ENCODE assay signal across 2 cellular contexts in the genomic region with DNA sequence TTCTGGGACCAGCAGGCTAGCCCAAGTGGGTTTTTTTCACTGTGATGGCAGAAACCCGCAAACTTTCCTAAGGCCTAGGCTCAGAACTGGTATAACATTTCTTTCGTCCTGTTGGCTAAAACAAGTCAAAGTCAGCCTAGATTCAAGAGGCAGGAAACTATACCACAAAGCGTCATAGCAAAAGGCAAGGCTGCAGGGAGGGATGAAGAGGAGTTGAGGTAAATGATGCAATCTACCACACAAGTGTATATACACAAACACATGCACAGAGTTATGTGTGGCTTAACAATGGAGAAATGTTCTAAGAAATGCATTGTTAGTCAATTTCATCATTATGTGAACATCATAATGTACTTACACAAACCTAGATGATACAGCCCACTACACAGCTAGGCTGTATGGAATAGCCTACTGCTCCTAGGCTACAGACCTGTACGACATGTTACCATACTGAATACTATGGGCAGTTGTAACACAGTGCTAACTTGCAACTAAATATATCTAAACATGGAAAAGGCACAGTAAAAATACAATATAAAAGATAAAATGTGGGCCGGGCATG.
TF ChIP-seq lines count a peak whose summit lies in the region.

No MANE protein-coding gene starts in this region.

TF ChIP-seq in IMR-90, 13 proteins besides CTCF, POLR2A, EP300 and RAD21:
- no peak for TF ChIP-seq RFX5 (IDR thresholded peaks at IDR 0.05; ENCODE audit: low read depth, low read length)
- TF ChIP-seq, protein P1, sequence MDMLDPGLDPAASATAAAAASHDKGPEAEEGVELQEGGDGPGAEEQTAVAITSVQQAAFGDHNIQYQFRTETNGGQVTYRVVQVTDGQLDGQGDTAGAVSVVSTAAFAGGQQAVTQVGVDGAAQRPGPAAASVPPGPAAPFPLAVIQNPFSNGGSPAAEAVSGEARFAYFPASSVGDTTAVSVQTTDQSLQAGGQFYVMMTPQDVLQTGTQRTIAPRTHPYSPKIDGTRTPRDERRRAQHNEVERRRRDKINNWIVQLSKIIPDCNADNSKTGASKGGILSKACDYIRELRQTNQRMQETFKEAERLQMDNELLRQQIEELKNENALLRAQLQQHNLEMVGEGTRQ (IDR thresholded peaks at IDR 0.05; ENCODE audit: low read depth, low read length): no peak
- no peak for TF ChIP-seq MAZ (IDR thresholded peaks at IDR 0.05; ENCODE audit: borderline replicate concordance, low read depth, low read length)
- TF ChIP-seq BHLHE40 (IDR thresholded peaks at IDR 0.05; ENCODE audit: low read depth, low read length): no peak
- TF ChIP-seq CHD1 (IDR thresholded peaks at IDR 0.05; ENCODE audit: low read depth, low read length): no peak
- peak; percentile 58 for TF ChIP-seq CEBPB (IDR thresholded peaks at IDR 0.05; ENCODE audit: low read depth, low read length)
- no peak for TF ChIP-seq MAFK (IDR thresholded peaks at IDR 0.05; ENCODE audit: low read depth, low read length)

TF ChIP-seq in H1, 55 proteins besides CTCF, POLR2A, EP300 and RAD21:
- TF ChIP-seq NRF1 (IDR thresholded peaks at IDR 0.05; ENCODE audit: low read depth, low read length) (no peak), SP4 (IDR thresholded peaks at IDR 0.05; ENCODE audit: low read length) (no peak), JUN (IDR thresholded peaks at IDR 0.05; ENCODE audit: low read depth, low read length) (no peak), HDAC2 (IDR thresholded peaks at IDR 0.05; ENCODE audit: borderline replicate concordance in 1 of 2, low read depth in 2 of 2, low read length in 2 of 2) (no peak), SAP30 (IDR thresholded peaks at IDR 0.05; ENCODE audit: insufficient read depth, insufficient replicate concordance, low read length) (no peak), TBP (IDR thresholded peaks at IDR 0.05; ENCODE audit: low read depth, low read length) (no peak), EGR1 (IDR thresholded peaks at IDR 0.05; ENCODE audit: borderline replicate concordance, low read depth, low read length) (no peak), ASH2L (IDR thresholded peaks at IDR 0.05; ENCODE audit: low read length) (no peak), PHF8 (conservative IDR thresholded peaks at IDR 0.05; ENCODE audit: low read depth, low read length) (no peak), CBX5 (IDR thresholded peaks at IDR 0.05; ENCODE audit: low read depth, low read length) (no peak), POLR2AphosphoS5 (IDR thresholded peaks at IDR 0.05; ENCODE audit: low read depth, low read length) (no peak), RNF2 (IDR thresholded peaks at IDR 0.05; ENCODE audit: borderline replicate concordance, low read depth, low read length, missing control alignments, poor library complexity, severe bottlenecking) (no peak), SP1 (IDR thresholded peaks at IDR 0.05; ENCODE audit: low read depth, low read length) (no peak)
- TF ChIP-seq, protein P2, sequence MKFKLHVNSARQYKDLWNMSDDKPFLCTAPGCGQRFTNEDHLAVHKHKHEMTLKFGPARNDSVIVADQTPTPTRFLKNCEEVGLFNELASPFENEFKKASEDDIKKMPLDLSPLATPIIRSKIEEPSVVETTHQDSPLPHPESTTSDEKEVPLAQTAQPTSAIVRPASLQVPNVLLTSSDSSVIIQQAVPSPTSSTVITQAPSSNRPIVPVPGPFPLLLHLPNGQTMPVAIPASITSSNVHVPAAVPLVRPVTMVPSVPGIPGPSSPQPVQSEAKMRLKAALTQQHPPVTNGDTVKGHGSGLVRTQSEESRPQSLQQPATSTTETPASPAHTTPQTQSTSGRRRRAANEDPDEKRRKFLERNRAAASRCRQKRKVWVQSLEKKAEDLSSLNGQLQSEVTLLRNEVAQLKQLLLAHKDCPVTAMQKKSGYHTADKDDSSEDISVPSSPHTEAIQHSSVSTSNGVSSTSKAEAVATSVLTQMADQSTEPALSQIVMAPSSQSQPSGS (IDR thresholded peaks at IDR 0.05; ENCODE audit: low read length): no peak
